Comparison of ENCODE assay signal across 7 cellular contexts in genomic region chr17:76354747-76355310, GRCh38. TPM values are rescaled to one million over a fixed set of nuclear protein-coding genes. Genes with fewer than 3 reads are reported as not detected.
DNase-seq lines count a peak whose midpoint lies in the region; ATAC-seq and TF ChIP-seq lines count a peak whose summit lies in the region.

No MANE protein-coding gene starts in this region.

- peaks cover 25% of the 10 kb centered on the region for H3K4me1 Mint-ChIP-seq in activated T-cell treated with anti-CD3 and anti-CD28 coated beads, Interleukin-2, amount 50 U/mL, for 72 hours (ENCODE audit: low read depth)
- peaks cover 29% of the 10 kb centered on the region for H3K4me1 Mint-ChIP-seq in nephron progenitor cell

- H3K9me3 Mint-ChIP-seq in activated T-cell treated with anti-CD3 and anti-CD28 coated beads, Interleukin-2, amount 50 U/mL, for 72 hours = no peaks in the 10 kb centered on the region
- H3K9me3 Mint-ChIP-seq in nephron progenitor cell = no peaks in the 10 kb centered on the region

- H3K4me2 ChIP-seq in DND-41 (ENCODE audit: insufficient read depth, low read length) (peak overlapping the region; percentile 92), Karpas-422 (ENCODE audit: low read depth, low read length, poor library complexity, severe bottlenecking) (peak overlapping the region; percentile 97), SK-N-SH (no peak overlapping the region)

- H3K9me3 ChIP-seq in DND-41 (ENCODE audit: insufficient read depth, low read length, severe bottlenecking) (no peaks in the 10 kb centered on the region), Karpas-422 (ENCODE audit: low read length) (no peaks in the 10 kb centered on the region), SK-N-SH (no peaks in the 10 kb centered on the region)

- H4K20me1 ChIP-seq in DND-41 (ENCODE audit: insufficient read depth, low read length) = no peaks in the 10 kb centered on the region; the same call in 1 of the 2 replicates
- H4K20me1 ChIP-seq in Karpas-422 (ENCODE audit: insufficient read depth, low read depth, low read length) = no peaks in the 10 kb centered on the region; the same call in 1 of the 2 replicates
- H4K20me1 ChIP-seq in SK-N-SH (ENCODE audit: insufficient read depth) = no peaks in the 10 kb centered on the region

- DNase-seq in DND-41 (no peak), Karpas-422 (peak; percentile 40), nephron progenitor cell (no peak), SK-N-SH (no peak), pons (ENCODE audit: low spot score) (no peak)
- peak in 1 of 2 donors; percentile 8 for DNase-seq in activated T-cell treated with anti-CD3 and anti-CD28 coated beads, Interleukin-2, amount 50 U/mL, for 72 hours

- TF ChIP-seq CTCF in DND-41 (IDR thresholded peaks at IDR 0.05; ENCODE audit: borderline replicate concordance, extremely low read depth, low read length, poor library complexity, severe bottlenecking) (no peak), nephron progenitor cell (IDR thresholded peaks at IDR 0.05) (no peak), SK-N-SH (IDR thresholded peaks at IDR 0.05) (no peak)

- H3K27ac Mint-ChIP-seq in activated T-cell treated with anti-CD3 and anti-CD28 coated beads, Interleukin-2, amount 50 U/mL, for 72 hours = no peak overlapping the region
- no peak overlapping the region for H3K27ac Mint-ChIP-seq in nephron progenitor cell

- peaks cover 0 to 2% of the 10 kb centered on the region in 2 donors for H3K36me3 Mint-ChIP-seq in activated T-cell treated with anti-CD3 and anti-CD28 coated beads, Interleukin-2, amount 50 U/mL, for 72 hours (ENCODE audit: insufficient read depth in 2 of 2)
- H3K36me3 Mint-ChIP-seq in nephron progenitor cell (ENCODE audit: low read depth) = peaks cover 15% of the 10 kb centered on the region

- ATAC-seq in DND-41 (ENCODE audit: insufficient read depth, low read depth) (no peak), GM18870 (IDR thresholded peaks at IDR 0.05; ENCODE audit: unreplicated experiment) (no peak)
- ATAC-seq in activated T-cell treated with anti-CD3 and anti-CD28 coated beads, Interleukin-2, amount 50 U/mL, for 72 hours (replicated peaks in 1 of 2) = no peak

- H3K4me1 ChIP-seq in DND-41 (ENCODE audit: insufficient read depth, low read length) (peaks cover 34% of the 10 kb centered on the region), Karpas-422 (ENCODE audit: low read length) (peaks cover 34% of the 10 kb centered on the region), SK-N-SH (ENCODE audit: control insufficient read depth in 1 of 2, insufficient read depth in 2 of 2, low read depth in 1 of 2, low read length in 1 of 2) (peaks cover 7 to 10% of the 10 kb centered on the region in 2 experiments; a peak in 2 of 4 replicates)

- H3K4me3 Mint-ChIP-seq in activated T-cell treated with anti-CD3 and anti-CD28 coated beads, Interleukin-2, amount 50 U/mL, for 72 hours = peak overlapping the region; percentile 87 to 90
- peak overlapping the region; percentile 90 for H3K4me3 Mint-ChIP-seq in nephron progenitor cell

- no peaks in the 10 kb centered on the region for H3K27me3 Mint-ChIP-seq in activated T-cell treated with anti-CD3 and anti-CD28 coated beads, Interleukin-2, amount 50 U/mL, for 72 hours (ENCODE audit: low read depth)
- peaks cover 13% of the 10 kb centered on the region for H3K27me3 Mint-ChIP-seq in nephron progenitor cell (ENCODE audit: low read depth, poor library complexity)

- CTCF ChIA-PET in SK-N-SH (lab: Yijun Ruan, JAX) = interaction anchor here (1.0 to 8.3 kb wide), 5 partner anchors 16 to 56 kb away, joined by 3 to 128 read pairs (median 21); partner anchors contain the start of gene SPHK1

- H3K9ac ChIP-seq in DND-41 (ENCODE audit: low read depth, low read length) (peak overlapping the region; percentile 60), Karpas-422 (ENCODE audit: low read length) (no peak overlapping the region), SK-N-SH (no peak overlapping the region)

- no peaks in the 10 kb centered on the region for H3K27me3 ChIP-seq in DND-41 (ENCODE audit: insufficient read depth, low read length, poor library complexity)
- no peaks in the 10 kb centered on the region for H3K27me3 ChIP-seq in Karpas-422 (ENCODE audit: low read length)
- H3K27me3 ChIP-seq in SK-N-SH (ENCODE audit: insufficient read depth) = no peaks in the 10 kb centered on the region

- peaks cover 25% of the 10 kb centered on the region for H3K79me2 ChIP-seq in DND-41 (ENCODE audit: insufficient read depth, low read length)
- H3K79me2 ChIP-seq in Karpas-422 (ENCODE audit: low read length) = peaks cover 29% of the 10 kb centered on the region
- H3K79me2 ChIP-seq in SK-N-SH (ENCODE audit: insufficient read depth) = peaks cover 35% of the 10 kb centered on the region

- H3K4me3 ChIP-seq in DND-41 (ENCODE audit: low read depth in 1 of 2, low read length in 2 of 2) (peak overlapping the region in 1 of 2 experiments; percentile 5; a peak in 2 of 4 replicates), Karpas-422 (ENCODE audit: low read length) (no peak overlapping the region), SK-N-SH (ENCODE audit: low read depth in 2 of 2, low read length in 1 of 2) (no peak overlapping the region)

- POLR2A ChIA-PET in SK-N-SH (lab: Yijun Ruan, JAX) = interaction anchor here (0.6 to 4.9 kb wide), 4 partner anchors 15 to 43 kb away, joined by 4 to 39 read pairs (median 8); partner anchors contain the start of gene SPHK1

- TF ChIP-seq RAD21 in SK-N-SH (IDR thresholded peaks at IDR 0.05; ENCODE audit: low read length) = no peak

- no peaks in the 10 kb centered on the region; the same call in 1 of the 2 replicates for H3K36me3 ChIP-seq in DND-41 (ENCODE audit: insufficient read depth, low read length)
- no peaks in the 10 kb centered on the region for H3K36me3 ChIP-seq in Karpas-422 (ENCODE audit: insufficient read depth, low read length)
- peaks cover 0 to 11% of the 10 kb centered on the region in 2 experiments for H3K36me3 ChIP-seq in SK-N-SH (replicated peaks in 1 of 2; ENCODE audit: control insufficient read depth in 1 of 2, insufficient read depth in 2 of 2, low read length in 1 of 2)

- 85% methylated on average over 13 of the region's 13 CpGs for WGBS in SK-N-SH (ENCODE audit: low lambda C conversion rate)

- H3F3A ChIP-seq in SK-N-SH (replicated peaks; ENCODE audit: insufficient read depth) = peaks cover 12% of the 10 kb centered on the region

- H3K27ac ChIP-seq in DND-41 (ENCODE audit: low read length) (no peak overlapping the region), Karpas-422 (ENCODE audit: low read length) (no peak overlapping the region), SK-N-SH (ENCODE audit: low read depth in 2 of 2, low read length in 1 of 2) (no peak overlapping the region)

- no peak for TF ChIP-seq EP300 in SK-N-SH (IDR thresholded peaks at IDR 0.05; ENCODE audit: borderline replicate concordance in 1 of 2, low read depth in 1 of 2, low read length in 1 of 2)

- H3K9me2 ChIP-seq in Karpas-422 (replicated peaks; ENCODE audit: insufficient read depth, low read length) (no peaks in the 10 kb centered on the region), SK-N-SH (no peaks in the 10 kb centered on the region)

- peak overlapping the region; percentile 51 for H2AFZ ChIP-seq in DND-41 (ENCODE audit: low read depth, low read length)
- H2AFZ ChIP-seq in Karpas-422 (ENCODE audit: low read length) = no peak overlapping the region
- no peak overlapping the region for H2AFZ ChIP-seq in SK-N-SH (ENCODE audit: low read depth)

TF ChIP-seq in SK-N-SH, 30 proteins besides CTCF, POLR2A, EP300 and RAD21 (continues in another document):
- TF ChIP-seq SIN3A (IDR thresholded peaks at IDR 0.05; ENCODE audit: borderline replicate concordance, low read depth, low read length) = no peak
- TF ChIP-seq FOXM1 (IDR thresholded peaks at IDR 0.05; ENCODE audit: low read depth) = no peak
- TF ChIP-seq, protein P1, sequence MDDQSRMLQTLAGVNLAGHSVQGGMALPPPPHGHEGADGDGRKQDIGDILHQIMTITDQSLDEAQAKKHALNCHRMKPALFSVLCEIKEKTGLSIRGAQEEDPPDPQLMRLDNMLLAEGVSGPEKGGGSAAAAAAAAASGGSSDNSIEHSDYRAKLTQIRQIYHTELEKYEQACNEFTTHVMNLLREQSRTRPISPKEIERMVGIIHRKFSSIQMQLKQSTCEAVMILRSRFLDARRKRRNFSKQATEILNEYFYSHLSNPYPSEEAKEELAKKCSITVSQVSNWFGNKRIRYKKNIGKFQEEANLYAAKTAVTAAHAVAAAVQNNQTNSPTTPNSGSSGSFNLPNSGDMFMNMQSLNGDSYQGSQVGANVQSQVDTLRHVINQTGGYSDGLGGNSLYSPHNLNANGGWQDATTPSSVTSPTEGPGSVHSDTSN (IDR thresholded peaks at IDR 0.05) = no peak
- no peak for TF ChIP-seq GABPA (IDR thresholded peaks at IDR 0.05; ENCODE audit: low read depth)
- TF ChIP-seq, protein P2, sequence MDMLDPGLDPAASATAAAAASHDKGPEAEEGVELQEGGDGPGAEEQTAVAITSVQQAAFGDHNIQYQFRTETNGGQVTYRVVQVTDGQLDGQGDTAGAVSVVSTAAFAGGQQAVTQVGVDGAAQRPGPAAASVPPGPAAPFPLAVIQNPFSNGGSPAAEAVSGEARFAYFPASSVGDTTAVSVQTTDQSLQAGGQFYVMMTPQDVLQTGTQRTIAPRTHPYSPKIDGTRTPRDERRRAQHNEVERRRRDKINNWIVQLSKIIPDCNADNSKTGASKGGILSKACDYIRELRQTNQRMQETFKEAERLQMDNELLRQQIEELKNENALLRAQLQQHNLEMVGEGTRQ (IDR thresholded peaks at IDR 0.05; ENCODE audit: borderline replicate concordance, low read depth, low read length) = no peak

RNA-seq across cellular contexts. Expression of gene PRPSAP1, which starts 1.1 kb away (rescaled TPM):
- 27.6 and 41.1 TPM in 2 replicates for total RNA-seq in Karpas-422 (2014; rRNA removed; shearing (Covaris generic); ENCODE audit: low replicate concordance)
- 10 to 100 TPM; 46.4 to 52.6 TPM for total RNA-seq in activated T-cell treated with anti-CD3 and anti-CD28 coated beads, Interleukin-2, amount 50 U/mL, for 72 hours
- 118 and 125 TPM in 2 replicates for polyA plus RNA-seq in SK-N-SH (2012; rRNA removed)
- polyA plus RNA-seq in SK-N-SH (2012; cell fraction: cytosol; rRNA removed) = 105 and 114 TPM in 2 replicates
- polyA plus RNA-seq in SK-N-SH (2012; cell fraction: nucleus; rRNA removed) = 216 and 280 TPM in 2 replicates

RNA-seq across cellular contexts. Expression of gene SPHK1, which starts 29.6 kb away (rescaled TPM):
- 0.67 and 3.9 TPM in 2 replicates for total RNA-seq in Karpas-422 (2014; rRNA removed; shearing (Covaris generic); ENCODE audit: low replicate concordance)
- total RNA-seq in activated T-cell treated with anti-CD3 and anti-CD28 coated beads, Interleukin-2, amount 50 U/mL, for 72 hours = 10 to 100 TPM; 11.6 to 13.9 TPM
- 7.7 and 12.3 TPM in 2 replicates for polyA plus RNA-seq in SK-N-SH (2012; rRNA removed)
- 3.4 and 5.6 TPM in 2 replicates for polyA plus RNA-seq in SK-N-SH (2012; cell fraction: cytosol; rRNA removed)
- polyA plus RNA-seq in SK-N-SH (2012; cell fraction: nucleus; rRNA removed) = 43.8 and 66.0 TPM in 2 replicates

RNA-seq across cellular contexts. Expression of gene QRICH2, which starts 46.8 kb away (rescaled TPM):
- 3.1 and 3.7 TPM in 2 replicates for total RNA-seq in Karpas-422 (2014; rRNA removed; shearing (Covaris generic); ENCODE audit: low replicate concordance)
- 1 to 10 TPM; 3.1 to 4.5 TPM for total RNA-seq in activated T-cell treated with anti-CD3 and anti-CD28 coated beads, Interleukin-2, amount 50 U/mL, for 72 hours
- 6.2 and 7.6 TPM in 2 replicates for polyA plus RNA-seq in SK-N-SH (2012; rRNA removed)
- 1.8 and 3.0 TPM in 2 replicates for polyA plus RNA-seq in SK-N-SH (2012; cell fraction: cytosol; rRNA removed)
- polyA plus RNA-seq in SK-N-SH (2012; cell fraction: nucleus; rRNA removed) = 32.3 and 33.8 TPM in 2 replicates
